25 cellular contexts compared by ENCODE assay signal in genomic region chr16:48647794-48648193, GRCh38.
"Had no signal": no experiment of that assay in that cellular context is flagged by ENCODE, and none has a peak within 500 bp of the region (broad histone marks: within the 10 kb centered on the region; RNA-seq: fewer than 3 reads in every experiment).

No MANE protein-coding gene starts in this region.

- H3K4me1 Mint-ChIP-seq: endodermal cell; mesothelial cell of epicardium; naive B cell; naive thymus-derived CD8-positive, alpha-beta T cell had no signal

- ATAC-seq: effector memory CD8-positive, alpha-beta T cell; esophagus mucosa; gastrocnemius medialis; heart right ventricle; left cardiac atrium; left lung; left ventricle myocardium superior; lower lobe of right lung; mucosa of descending colon; naive thymus-derived CD8-positive, alpha-beta T cell had no signal

- H3K4me3 ChIP-seq: esophagus squamous epithelium, gastrocnemius medialis, heart right ventricle, left lung, lower lobe of right lung, mucosa of descending colon had no signal

- H3K36me3 ChIP-seq: esophagus squamous epithelium, gastrocnemius medialis, heart right ventricle, left lung, lower lobe of right lung had no signal

- H3K4me3 Mint-ChIP-seq: dendritic cell treated with granulocyte-macrophage colony-stimulating factor and Interleukin-4, amounts not matched to agents 40 ng/mL and 50 ng/mL, for 4 days; effector memory CD8-positive, alpha-beta T cell; endodermal cell; mesothelial cell of epicardium; naive B cell had no signal

- H3K27me3 ChIP-seq: esophagus squamous epithelium, gastrocnemius medialis, heart right ventricle, left lung had no signal

- H3K36me3 Mint-ChIP-seq: mesothelial cell of epicardium had no signal

- H3K4me1 ChIP-seq: esophagus squamous epithelium, gastrocnemius medialis, heart right ventricle, left lung, lower lobe of right lung had no signal

- H3K27ac ChIP-seq: epithelial cell of prostate, esophagus squamous epithelium, gastrocnemius medialis, heart right ventricle, left lung, lower lobe of right lung had no signal

- DNase-seq: cortex of kidney; effector CD8-positive, alpha-beta T cell; effector memory CD8-positive, alpha-beta T cell; endodermal cell; erythroblast; esophagus squamous epithelium; foreskin fibroblast; foreskin melanocyte; gastrocnemius medialis; glutamatergic neuron; head of caudate nucleus; heart right ventricle; hippocampal formation; left cardiac atrium; left lung; left ventricle myocardium superior; lower lobe of right lung; mesenchymal stem cell; mucosa of descending colon; naive B cell; naive thymus-derived CD8-positive, alpha-beta T cell had no signal

- H3K27ac Mint-ChIP-seq: dendritic cell treated with granulocyte-macrophage colony-stimulating factor and Interleukin-4, amounts not matched to agents 40 ng/mL and 50 ng/mL, for 4 days; effector memory CD8-positive, alpha-beta T cell; endodermal cell; mesothelial cell of epicardium; naive B cell; naive thymus-derived CD8-positive, alpha-beta T cell had no signal
